Comparison of ENCODE assay signal across 1 cellular context in the genomic region with DNA sequence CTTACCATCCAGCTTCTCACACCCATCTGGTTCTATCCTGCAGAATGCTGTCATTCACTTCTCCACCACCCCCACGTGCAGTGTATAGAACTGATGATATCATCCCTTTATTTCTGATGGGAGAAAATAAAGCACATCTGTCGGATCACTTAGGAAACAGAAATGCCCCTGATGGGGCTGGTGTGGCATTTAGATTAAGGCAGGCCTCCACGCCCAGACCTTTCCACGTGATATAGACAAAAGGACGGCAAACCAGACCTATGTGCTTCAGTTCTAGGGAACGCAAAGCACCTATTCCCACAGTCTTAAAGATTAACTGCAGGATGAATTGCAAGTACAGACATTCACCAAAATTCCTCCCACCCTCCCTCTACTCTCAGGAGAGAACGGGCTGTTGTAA.
TF ChIP-seq lines count a peak whose summit lies in the region.

No MANE protein-coding gene starts in this region.

TF ChIP-seq in HEK293, 187 proteins besides CTCF, POLR2A, EP300 and RAD21 (continued from another document and continues in another):
- TF ChIP-seq PBX3 (CRISPR knock-in tag; IDR thresholded peaks at IDR 0.05) (no peak), ZNF571 (tag by site-specific recombination; IDR thresholded peaks at IDR 0.05) (no peak), ZNF2 (tag by site-specific recombination; IDR thresholded peaks at IDR 0.05) (no peak), EGR2 (tag by site-specific recombination; IDR thresholded peaks at IDR 0.05; ENCODE audit: low read depth) (no peak), ZNF76 (tag by site-specific recombination; IDR thresholded peaks at IDR 0.05; ENCODE audit: borderline replicate concordance, low read depth) (no peak), GLI4 (tag by site-specific recombination; IDR thresholded peaks at IDR 0.05) (no peak), ZNF280D (tag by site-specific recombination; IDR thresholded peaks at IDR 0.05) (no peak), ZFP41 (tag by site-specific recombination; IDR thresholded peaks at IDR 0.05; ENCODE audit: borderline replicate concordance) (no peak), ZNF366 (tag by site-specific recombination; conservative IDR thresholded peaks at IDR 0.05) (peak; percentile 66), ZFP3 (tag by site-specific recombination; IDR thresholded peaks at IDR 0.05; ENCODE audit: low read depth) (no peak), ZNF214 (tag by site-specific recombination; IDR thresholded peaks at IDR 0.05; ENCODE audit: borderline replicate concordance) (no peak), ZNF530 (tag by site-specific recombination; IDR thresholded peaks at IDR 0.05; ENCODE audit: low read depth) (no peak), SETDB1 (IDR thresholded peaks at IDR 0.05; ENCODE audit: insufficient read length, low read length) (no peak), ZNF132 (tag by site-specific recombination; IDR thresholded peaks at IDR 0.05; ENCODE audit: borderline replicate concordance) (no peak), MYNN (tag by site-specific recombination; IDR thresholded peaks at IDR 0.05; ENCODE audit: borderline replicate concordance) (no peak), ZNF311 (tag by site-specific recombination; IDR thresholded peaks at IDR 0.05; ENCODE audit: borderline replicate concordance) (no peak), ZNF830 (tag by site-specific recombination; IDR thresholded peaks at IDR 0.05; ENCODE audit: low read depth) (no peak), ZNF704 (tag by site-specific recombination; IDR thresholded peaks at IDR 0.05) (no peak), ZNF777 (tag by site-specific recombination; IDR thresholded peaks at IDR 0.05; ENCODE audit: borderline replicate concordance) (no peak), KLF1 (tag by site-specific recombination; IDR thresholded peaks at IDR 0.05) (no peak), ZFP69B (tag by site-specific recombination; IDR thresholded peaks at IDR 0.05) (no peak), TSHZ1 (tag by site-specific recombination; IDR thresholded peaks at IDR 0.05; ENCODE audit: borderline replicate concordance) (0 out of 2 replicates have a peak, but pooled peaks have one; percentile 40), BCL11A (tag by site-specific recombination; IDR thresholded peaks at IDR 0.05; ENCODE audit: low read depth) (no peak), PRDM1 (tag by site-specific recombination; IDR thresholded peaks at IDR 0.05) (peak; percentile 73), ZSCAN30 (tag by site-specific recombination; IDR thresholded peaks at IDR 0.05) (no peak), ZNF302 (tag by site-specific recombination; IDR thresholded peaks at IDR 0.05; ENCODE audit: low read depth) (no peak)
- TF ChIP-seq, protein P1, sequence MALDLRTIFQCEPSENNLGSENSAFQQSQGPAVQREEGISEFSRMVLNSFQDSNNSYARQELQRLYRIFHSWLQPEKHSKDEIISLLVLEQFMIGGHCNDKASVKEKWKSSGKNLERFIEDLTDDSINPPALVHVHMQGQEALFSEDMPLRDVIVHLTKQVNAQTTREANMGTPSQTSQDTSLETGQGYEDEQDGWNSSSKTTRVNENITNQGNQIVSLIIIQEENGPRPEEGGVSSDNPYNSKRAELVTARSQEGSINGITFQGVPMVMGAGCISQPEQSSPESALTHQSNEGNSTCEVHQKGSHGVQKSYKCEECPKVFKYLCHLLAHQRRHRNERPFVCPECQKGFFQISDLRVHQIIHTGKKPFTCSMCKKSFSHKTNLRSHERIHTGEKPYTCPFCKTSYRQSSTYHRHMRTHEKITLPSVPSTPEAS (tag by site-specific recombination; IDR thresholded peaks at IDR 0.05), result no peak
- TF ChIP-seq, protein P2, sequence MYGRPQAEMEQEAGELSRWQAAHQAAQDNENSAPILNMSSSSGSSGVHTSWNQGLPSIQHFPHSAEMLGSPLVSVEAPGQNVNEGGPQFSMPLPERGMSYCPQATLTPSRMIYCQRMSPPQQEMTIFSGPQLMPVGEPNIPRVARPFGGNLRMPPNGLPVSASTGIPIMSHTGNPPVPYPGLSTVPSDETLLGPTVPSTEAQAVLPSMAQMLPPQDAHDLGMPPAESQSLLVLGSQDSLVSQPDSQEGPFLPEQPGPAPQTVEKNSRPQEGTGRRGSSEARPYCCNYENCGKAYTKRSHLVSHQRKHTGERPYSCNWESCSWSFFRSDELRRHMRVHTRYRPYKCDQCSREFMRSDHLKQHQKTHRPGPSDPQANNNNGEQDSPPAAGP (tag by site-specific recombination; IDR thresholded peaks at IDR 0.05), result no peak
- TF ChIP-seq, protein P3, sequence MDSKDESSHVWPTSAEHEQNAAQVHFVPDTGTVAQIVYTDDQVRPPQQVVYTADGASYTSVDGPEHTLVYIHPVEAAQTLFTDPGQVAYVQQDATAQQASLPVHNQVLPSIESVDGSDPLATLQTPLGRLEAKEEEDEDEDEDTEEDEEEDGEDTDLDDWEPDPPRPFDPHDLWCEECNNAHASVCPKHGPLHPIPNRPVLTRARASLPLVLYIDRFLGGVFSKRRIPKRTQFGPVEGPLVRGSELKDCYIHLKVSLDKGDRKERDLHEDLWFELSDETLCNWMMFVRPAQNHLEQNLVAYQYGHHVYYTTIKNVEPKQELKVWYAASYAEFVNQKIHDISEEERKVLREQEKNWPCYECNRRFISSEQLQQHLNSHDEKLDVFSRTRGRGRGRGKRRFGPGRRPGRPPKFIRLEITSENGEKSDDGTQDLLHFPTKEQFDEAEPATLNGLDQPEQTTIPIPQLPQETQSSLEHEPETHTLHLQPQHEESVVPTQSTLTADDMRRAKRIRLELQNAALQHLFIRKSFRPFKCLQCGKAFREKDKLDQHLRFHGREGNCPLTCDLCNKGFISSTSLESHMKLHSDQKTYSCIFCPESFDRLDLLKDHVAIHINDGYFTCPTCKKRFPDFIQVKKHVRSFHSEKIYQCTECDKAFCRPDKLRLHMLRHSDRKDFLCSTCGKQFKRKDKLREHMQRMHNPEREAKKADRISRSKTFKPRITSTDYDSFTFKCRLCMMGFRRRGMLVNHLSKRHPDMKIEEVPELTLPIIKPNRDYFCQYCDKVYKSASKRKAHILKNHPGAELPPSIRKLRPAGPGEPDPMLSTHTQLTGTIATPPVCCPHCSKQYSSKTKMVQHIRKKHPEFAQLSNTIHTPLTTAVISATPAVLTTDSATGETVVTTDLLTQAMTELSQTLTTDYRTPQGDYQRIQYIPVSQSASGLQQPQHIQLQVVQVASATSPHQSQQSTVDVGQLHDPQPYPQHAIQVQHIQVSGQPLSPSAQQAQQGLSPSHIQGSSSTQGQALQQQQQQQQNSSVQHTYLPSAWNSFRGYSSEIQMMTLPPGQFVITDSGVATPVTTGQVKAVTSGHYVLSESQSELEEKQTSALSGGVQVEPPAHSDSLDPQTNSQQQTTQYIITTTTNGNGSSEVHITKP (tag by site-specific recombination; IDR thresholded peaks at IDR 0.05), result peak; percentile 62
- TF ChIP-seq, protein P4, sequence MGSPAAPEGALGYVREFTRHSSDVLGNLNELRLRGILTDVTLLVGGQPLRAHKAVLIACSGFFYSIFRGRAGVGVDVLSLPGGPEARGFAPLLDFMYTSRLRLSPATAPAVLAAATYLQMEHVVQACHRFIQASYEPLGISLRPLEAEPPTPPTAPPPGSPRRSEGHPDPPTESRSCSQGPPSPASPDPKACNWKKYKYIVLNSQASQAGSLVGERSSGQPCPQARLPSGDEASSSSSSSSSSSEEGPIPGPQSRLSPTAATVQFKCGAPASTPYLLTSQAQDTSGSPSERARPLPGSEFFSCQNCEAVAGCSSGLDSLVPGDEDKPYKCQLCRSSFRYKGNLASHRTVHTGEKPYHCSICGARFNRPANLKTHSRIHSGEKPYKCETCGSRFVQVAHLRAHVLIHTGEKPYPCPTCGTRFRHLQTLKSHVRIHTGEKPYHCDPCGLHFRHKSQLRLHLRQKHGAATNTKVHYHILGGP (tag by site-specific recombination; IDR thresholded peaks at IDR 0.05), result no peak
- TF ChIP-seq, protein P5, sequence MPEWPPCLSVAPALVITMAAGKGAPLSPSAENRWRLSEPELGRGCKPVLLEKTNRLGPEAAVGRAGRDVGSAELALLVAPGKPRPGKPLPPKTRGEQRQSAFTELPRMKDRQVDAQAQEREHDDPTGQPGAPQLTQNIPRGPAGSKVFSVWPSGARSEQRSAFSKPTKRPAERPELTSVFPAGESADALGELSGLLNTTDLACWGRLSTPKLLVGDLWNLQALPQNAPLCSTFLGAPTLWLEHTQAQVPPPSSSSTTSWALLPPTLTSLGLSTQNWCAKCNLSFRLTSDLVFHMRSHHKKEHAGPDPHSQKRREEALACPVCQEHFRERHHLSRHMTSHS (tag by site-specific recombination; IDR thresholded peaks at IDR 0.05), result no peak
- TF ChIP-seq, protein P6, sequence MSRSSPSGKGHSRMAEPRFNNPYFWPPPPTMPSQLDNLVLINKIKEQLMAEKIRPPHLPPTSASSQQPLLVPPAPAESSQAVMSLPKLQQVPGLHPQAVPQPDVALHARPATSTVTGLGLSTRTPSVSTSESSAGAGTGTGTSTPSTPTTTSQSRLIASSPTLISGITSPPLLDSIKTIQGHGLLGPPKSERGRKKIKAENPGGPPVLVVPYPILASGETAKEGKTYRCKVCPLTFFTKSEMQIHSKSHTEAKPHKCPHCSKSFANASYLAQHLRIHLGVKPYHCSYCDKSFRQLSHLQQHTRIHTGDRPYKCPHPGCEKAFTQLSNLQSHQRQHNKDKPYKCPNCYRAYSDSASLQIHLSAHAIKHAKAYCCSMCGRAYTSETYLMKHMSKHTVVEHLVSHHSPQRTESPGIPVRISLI (tag by site-specific recombination; IDR thresholded peaks at IDR 0.05), result no peak
